Comparison of ENCODE assay signal across 17 cellular contexts in genomic region chr11:126084608-126084912, GRCh38. TPM values are rescaled to one million over a fixed set of nuclear protein-coding genes. Genes with fewer than 3 reads are reported as not detected.
A peak's percentile ranks its signal among the peaks of the same experiment; 100 is the strongest.
DNase-seq lines count a peak whose midpoint lies in the region; ATAC-seq and TF ChIP-seq lines count a peak whose summit lies in the region.
"Had no signal": no experiment of that assay in that cellular context is flagged by ENCODE, and none has a peak within 500 bp of the region (broad histone marks: within the 10 kb centered on the region; RNA-seq: fewer than 3 reads in every experiment).

No MANE protein-coding gene starts in this region.

- no peaks in the 10 kb centered on the region for H3K9me3 ChIP-seq in CD4-positive, alpha-beta T cell (ENCODE audit: control insufficient read depth, low read length)
- no peaks in the 10 kb centered on the region for H3K9me3 ChIP-seq in endodermal cell (ENCODE audit: control insufficient read depth, low read length)
- H3K9me3 ChIP-seq in suprapubic skin = no peaks in the 10 kb centered on the region
- H3K9me3 ChIP-seq: A549, pancreas had no signal

- POLR2A ChIA-PET in CD4-positive, alpha-beta T cell (lab: Charles Lee) = interaction anchor here (0.8 to 2.2 kb wide), 6 partner anchors 22 to 197 kb away, joined by 3 to 20 read pairs (median 5); partner anchors contain the start of genes CDON, FAM118B, HYLS1 and PUS3

- DNase-seq in T-helper 1 cell = no peak
- DNase-seq in CD4-positive, alpha-beta T cell = no peak
- DNase-seq in RPMI8226 = peak; percentile 2
- peak; percentile 59 for DNase-seq in endodermal cell
- DNase-seq in SIG-M5 (lab: John Stamatoyannopoulos, UW) = no peak
- DNase-seq in suprapubic skin (ENCODE audit: low spot score in 2 of 2) = no peak
- no peak for DNase-seq in OCI-M2 (lab: John Stamatoyannopoulos, UW; ENCODE audit: unreplicated experiment)
- DNase-seq: brain microvascular endothelial cell, GOT3, kidney, NCI-H1930, pancreas, T1000 had no signal

- H3K4me3 ChIP-seq in endodermal cell (ENCODE audit: low read length) (no peak overlapping the region), suprapubic skin (no peak overlapping the region)
- H3K4me3 ChIP-seq: A549, pancreas had no signal

- no peaks in the 10 kb centered on the region for H3K9me3 Mint-ChIP-seq in T-helper 1 cell treated with Interleukin-12 subunit alpha and Interleukin-12 subunit beta and Interleukin-4 antibody, amounts not matched to agents 30 μg/mL and 1 μg/mL, for 36 hours
- H3K9me3 Mint-ChIP-seq in CD4-positive, alpha-beta T cell = no peaks in the 10 kb centered on the region
- no peaks in the 10 kb centered on the region for H3K9me3 Mint-ChIP-seq in endodermal cell
- H3K9me3 Mint-ChIP-seq: CD8-positive, alpha-beta memory T cell had no signal

- H3K4me1 ChIP-seq in endodermal cell (ENCODE audit: control insufficient read depth, insufficient read depth, low read length) (no peaks in the 10 kb centered on the region), suprapubic skin (peaks cover 15% of the 10 kb centered on the region)

- no peak overlapping the region for H3K4me3 Mint-ChIP-seq in T-helper 1 cell treated with Interleukin-12 subunit alpha and Interleukin-12 subunit beta and Interleukin-4 antibody, amounts not matched to agents 30 μg/mL and 1 μg/mL, for 36 hours
- H3K4me3 Mint-ChIP-seq in CD4-positive, alpha-beta T cell = peak overlapping the region; percentile 80
- no peak overlapping the region for H3K4me3 Mint-ChIP-seq in endodermal cell

- no peak overlapping the region for H3K27ac ChIP-seq in CD4-positive, alpha-beta T cell (ENCODE audit: low read depth, low read length)
- H3K27ac ChIP-seq in endodermal cell (ENCODE audit: low read depth, low read length) (peak overlapping the region; percentile 88), suprapubic skin (no peak overlapping the region)
- H3K27ac ChIP-seq: A549, brain microvascular endothelial cell, pancreas, RWPE1 had no signal

- TF ChIP-seq POLR2A in suprapubic skin (IDR thresholded peaks at IDR 0.05) = no peak

- 91 to 100% methylated on average over 2 to 4 of the region's 4 CpGs for WGBS in endodermal cell (ENCODE audit: insufficient coverage in 1 of 2, insufficient read length in 1 of 2), 2 experiments
- 73% methylated on average over 4 of the region's 4 CpGs for WGBS in suprapubic skin

- TF ChIP-seq EP300 in suprapubic skin (IDR thresholded peaks at IDR 0.05) = no peak

- no peak for TF ChIP-seq CTCF in CD4-positive, alpha-beta T cell (IDR thresholded peaks at IDR 0.05)
- no peak for TF ChIP-seq CTCF in endodermal cell (conservative IDR thresholded peaks at IDR 0.05)
- no peak for TF ChIP-seq CTCF in suprapubic skin (IDR thresholded peaks at IDR 0.05)

- peak overlapping the region; percentile 82 for H3K27ac Mint-ChIP-seq in T-helper 1 cell treated with Interleukin-12 subunit alpha and Interleukin-12 subunit beta and Interleukin-4 antibody, amounts not matched to agents 30 μg/mL and 1 μg/mL, for 36 hours
- H3K27ac Mint-ChIP-seq in CD4-positive, alpha-beta T cell = peak overlapping the region; percentile 91
- H3K27ac Mint-ChIP-seq in endodermal cell = no peak overlapping the region

- H3K27me3 Mint-ChIP-seq in T-helper 1 cell treated with Interleukin-12 subunit alpha and Interleukin-12 subunit beta and Interleukin-4 antibody, amounts not matched to agents 30 μg/mL and 1 μg/mL, for 36 hours (ENCODE audit: low read depth) = no peaks in the 10 kb centered on the region
- H3K27me3 Mint-ChIP-seq in CD4-positive, alpha-beta T cell = no peaks in the 10 kb centered on the region
- H3K27me3 Mint-ChIP-seq in endodermal cell (ENCODE audit: insufficient read depth) = peaks cover 16% of the 10 kb centered on the region

- H3K27me3 ChIP-seq in CD4-positive, alpha-beta T cell (ENCODE audit: control insufficient read depth, insufficient read depth, low read length) = no peaks in the 10 kb centered on the region
- H3K27me3 ChIP-seq in endodermal cell (ENCODE audit: control insufficient read depth, insufficient read depth, low read length, poor library complexity, severe bottlenecking) (peaks cover 51% of the 10 kb centered on the region), suprapubic skin (no peaks in the 10 kb centered on the region)
- H3K27me3 ChIP-seq: brain microvascular endothelial cell, pancreas had no signal

- CTCF ChIA-PET in CD4-positive, alpha-beta T cell (lab: Charles Lee) = no interaction called here

- no peak for ATAC-seq in CD4-positive, alpha-beta T cell (ENCODE audit: poor library complexity)
- ATAC-seq: A549 had no signal

- peaks cover 15% of the 10 kb centered on the region for H3K4me1 Mint-ChIP-seq in T-helper 1 cell treated with Interleukin-12 subunit alpha and Interleukin-12 subunit beta and Interleukin-4 antibody, amounts not matched to agents 30 μg/mL and 1 μg/mL, for 36 hours (ENCODE audit: low read depth)
- H3K4me1 Mint-ChIP-seq in CD4-positive, alpha-beta T cell (ENCODE audit: low read depth) = peaks cover 27% of the 10 kb centered on the region
- peaks cover 34% of the 10 kb centered on the region for H3K4me1 Mint-ChIP-seq in endodermal cell

- intact Hi-C loops in CD4-positive, alpha-beta T cell (cut with DNase I, micrococcal nuclease) = loop anchor here in 1 of 2 experiments (5.0 kb wide), 1 partner anchor 1127 kb away; no protein-coding TSS in a partner anchor

- H3K36me3 ChIP-seq in endodermal cell (ENCODE audit: control insufficient read depth, insufficient read depth, low read length) (no peaks in the 10 kb centered on the region), suprapubic skin (no peaks in the 10 kb centered on the region)
- H3K36me3 ChIP-seq: brain microvascular endothelial cell, pancreas had no signal

- no peak overlapping the region for H3K9ac ChIP-seq in endodermal cell (ENCODE audit: extremely low read depth, low read length, poor library complexity, severe bottlenecking)

- no peaks in the 10 kb centered on the region for H3K36me3 Mint-ChIP-seq in T-helper 1 cell treated with Interleukin-12 subunit alpha and Interleukin-12 subunit beta and Interleukin-4 antibody, amounts not matched to agents 30 μg/mL and 1 μg/mL, for 36 hours (ENCODE audit: low read depth)
- H3K36me3 Mint-ChIP-seq in CD4-positive, alpha-beta T cell (ENCODE audit: low read depth) = no peaks in the 10 kb centered on the region
- no peaks in the 10 kb centered on the region for H3K36me3 Mint-ChIP-seq in endodermal cell (ENCODE audit: low read depth)
- H3K36me3 Mint-ChIP-seq: CD8-positive, alpha-beta memory T cell had no signal

RNA-seq across cellular contexts. Expression of gene CDON, which starts 21.9 kb away (rescaled TPM):
- total RNA-seq in CD4-positive, alpha-beta T cell = 1 to 10 TPM; 1.9 to 2.7 TPM
- total RNA-seq in endodermal cell = 10 to 100 TPM; 19.2 to 24.5 TPM
- 88.2 TPM for polyA plus RNA-seq in endodermal cell (2013, experiment 1 of 2)
- 73.3 TPM for polyA plus RNA-seq in endodermal cell (2013, experiment 2 of 2)
- total RNA-seq in suprapubic skin = 10 to 100 TPM; 27.6 to 67.4 (median 43.1) TPM
- polyA plus RNA-seq: CD8-positive, alpha-beta memory T cell had no signal

Comparison
In these comparisons a context has a peak if more than half of its experiments do, and no peak if none do; other contexts are left out.
1. DNase-seq: peak in RPMI8226 (single experiment) and endodermal cell (single experiment); none in T-helper 1 cell (0 of 5), CD4-positive, alpha-beta T cell (0 of 10), SIG-M5 (single experiment), suprapubic skin (0 of 2) and OCI-M2 (single experiment).
2. RNA of gene CDON, which starts 21.9 kb away (total RNA-seq): 27.6 to 67.4 TPM in suprapubic skin and 19.2 to 24.5 TPM in endodermal cell; 1.9 to 2.7 TPM in CD4-positive, alpha-beta T cell; every median in the first group is over 4 times any median in the second.